ENCODE assay signal across 23 cellular contexts in the genomic region with DNA sequence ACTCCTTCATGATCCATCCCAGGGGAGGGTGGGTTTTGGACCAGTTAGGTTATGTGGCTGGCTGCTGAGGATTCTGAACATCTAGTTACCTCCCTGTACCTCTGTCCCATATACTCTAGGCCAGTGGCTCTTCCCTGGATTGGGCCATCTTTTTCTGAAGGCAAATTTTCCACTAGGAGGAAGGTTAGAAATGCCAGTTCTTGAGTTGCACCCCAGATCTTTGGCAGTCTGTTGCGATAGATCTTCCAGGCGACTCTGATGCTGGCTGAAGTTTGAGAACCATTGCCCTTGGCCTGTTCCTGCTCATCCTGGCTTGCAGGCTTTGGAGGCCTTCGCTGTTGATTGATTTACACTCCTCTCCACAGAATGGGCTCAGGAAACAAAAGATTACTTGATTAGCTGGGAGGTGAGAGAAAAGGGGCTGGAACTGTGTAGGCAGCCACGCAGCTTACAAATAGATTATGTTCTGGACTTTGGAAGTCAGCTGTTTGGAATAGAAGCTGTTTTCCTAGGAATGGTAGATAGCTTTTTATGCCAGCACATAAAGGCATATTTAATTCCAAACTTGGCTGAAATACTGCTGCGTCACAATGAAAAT.
"Had no signal": no experiment of that assay in that cellular context is flagged by ENCODE, and none has a peak within 500 bp of the region (broad histone marks: within the 10 kb centered on the region; RNA-seq: fewer than 3 reads in every experiment).

No MANE protein-coding gene starts in this region.

- H3K4me3 ChIP-seq: cardiac muscle cell, gastroesophageal sphincter, hepatocyte, left ventricle myocardium inferior, lung, mucosa of descending colon, tibial nerve had no signal

- H3K9me3 ChIP-seq: gastroesophageal sphincter, left ventricle myocardium inferior, mucosa of descending colon, neutrophil, tibial nerve had no signal

- DNase-seq: activated CD4-positive, alpha-beta memory T cell treated with anti-CD3 and anti-CD28 coated beads for 36 hours; activated CD4-positive, alpha-beta T cell treated with anti-CD3 and anti-CD28 coated beads for 4 hours; activated CD8-positive, alpha-beta memory T cell treated with anti-CD3 and anti-CD28 coated beads, Interleukin-2, amount 50 U/mL, for 48 hours; activated T-cell treated with anti-CD3 and anti-CD28 coated beads, Interleukin-2, amount 50 U/mL, for 4 hours; cortex of kidney; effector memory CD8-positive, alpha-beta T cell; erythroblast; islet precursor cell; left ventricle myocardium inferior; mesendoderm; mucosa of descending colon; stimulated activated CD4-positive, alpha-beta T cell treated with anti-CD3 and anti-CD28 coated beads, Interleukin-12 subunit alpha, Interleukin-12 subunit beta, amount 100 ng/mL, for 4 hours; stimulated activated CD4-positive, alpha-beta T cell treated with anti-CD3 and anti-CD28 coated beads, Interleukin-4, amount 100 ng/mL, for 1 hour had no signal

- ATAC-seq: activated naive CD4-positive, alpha-beta T cell treated with anti-CD3 and anti-CD28 coated beads, Interleukin-2, amount 50 U/mL, for 72 hours; activated T-cell treated with anti-CD3 and anti-CD28 coated beads, Interleukin-2, amount 50 U/mL, for 4 hours; activated T-helper 17 cell treated with anti-CD3 and anti-CD28 coated beads, Interleukin-2, amount 50 U/mL, for 72 hours; effector memory CD8-positive, alpha-beta T cell; gastroesophageal sphincter; mucosa of descending colon; stimulated activated effector memory CD8-positive, alpha-beta T cell treated with anti-CD3 and anti-CD28 coated beads, Interleukin-12 subunit alpha, Interleukin-12 subunit beta, amount 100 ng/mL, for 72 hours had no signal

- H3K27ac ChIP-seq: cardiac muscle cell, gastroesophageal sphincter, hepatocyte, left ventricle myocardium inferior, neutrophil, VCaP had no signal

- H3K36me3 ChIP-seq: cardiac muscle cell, gastroesophageal sphincter, left ventricle myocardium inferior, neutrophil had no signal

- H3K27me3 ChIP-seq: cardiac muscle cell, gastroesophageal sphincter, hepatocyte, neutrophil, tibial nerve had no signal
